In the genomic region with DNA sequence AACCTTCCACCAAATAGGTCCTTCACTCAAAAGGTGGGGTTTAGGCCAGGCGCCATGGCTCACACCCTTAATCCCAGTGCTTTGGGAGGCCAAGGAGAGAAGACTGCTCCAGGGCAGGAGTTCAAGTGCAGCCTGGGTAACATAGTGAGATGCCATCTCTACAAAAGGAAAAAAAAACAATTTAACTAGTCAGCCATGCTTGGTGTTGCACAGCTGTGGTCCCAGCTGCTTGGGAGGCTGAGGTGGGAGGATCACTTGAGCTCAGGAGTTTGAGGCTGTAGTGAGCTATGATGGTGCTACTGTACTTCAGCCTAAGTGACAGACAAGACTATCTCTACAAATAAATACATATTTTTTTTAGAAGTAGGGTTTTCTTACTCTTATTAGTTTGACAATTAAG, we compare ENCODE assay signal across 1 cellular context.
TF ChIP-seq lines count a peak whose summit lies in the region.

No MANE protein-coding gene starts in this region.

TF ChIP-seq in SK-N-SH, 30 proteins besides CTCF, POLR2A, EP300 and RAD21 (continued from another document):
- no peak for TF ChIP-seq YY1 (IDR thresholded peaks at IDR 0.05; ENCODE audit: low read depth)
- TF ChIP-seq, protein P1, sequence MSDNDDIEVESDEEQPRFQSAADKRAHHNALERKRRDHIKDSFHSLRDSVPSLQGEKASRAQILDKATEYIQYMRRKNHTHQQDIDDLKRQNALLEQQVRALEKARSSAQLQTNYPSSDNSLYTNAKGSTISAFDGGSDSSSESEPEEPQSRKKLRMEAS (IDR thresholded peaks at IDR 0.05; ENCODE audit: low read depth) = no peak; the same call in 1 of the 2 replicates
- TF ChIP-seq, protein P2, sequence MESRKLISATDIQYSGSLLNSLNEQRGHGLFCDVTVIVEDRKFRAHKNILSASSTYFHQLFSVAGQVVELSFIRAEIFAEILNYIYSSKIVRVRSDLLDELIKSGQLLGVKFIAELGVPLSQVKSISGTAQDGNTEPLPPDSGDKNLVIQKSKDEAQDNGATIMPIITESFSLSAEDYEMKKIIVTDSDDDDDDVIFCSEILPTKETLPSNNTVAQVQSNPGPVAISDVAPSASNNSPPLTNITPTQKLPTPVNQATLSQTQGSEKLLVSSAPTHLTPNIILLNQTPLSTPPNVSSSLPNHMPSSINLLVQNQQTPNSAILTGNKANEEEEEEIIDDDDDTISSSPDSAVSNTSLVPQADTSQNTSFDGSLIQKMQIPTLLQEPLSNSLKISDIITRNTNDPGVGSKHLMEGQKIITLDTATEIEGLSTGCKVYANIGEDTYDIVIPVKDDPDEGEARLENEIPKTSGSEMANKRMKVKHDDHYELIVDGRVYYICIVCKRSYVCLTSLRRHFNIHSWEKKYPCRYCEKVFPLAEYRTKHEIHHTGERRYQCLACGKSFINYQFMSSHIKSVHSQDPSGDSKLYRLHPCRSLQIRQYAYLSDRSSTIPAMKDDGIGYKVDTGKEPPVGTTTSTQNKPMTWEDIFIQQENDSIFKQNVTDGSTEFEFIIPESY (IDR thresholded peaks at IDR 0.05; ENCODE audit: borderline replicate concordance, low read depth) = no peak
- no peak for TF ChIP-seq TEAD4 (IDR thresholded peaks at IDR 0.05; ENCODE audit: borderline replicate concordance, insufficient read depth)
- no peak for TF ChIP-seq FOXM1 (IDR thresholded peaks at IDR 0.05; ENCODE audit: low read depth)
- no peak for TF ChIP-seq NFIC (IDR thresholded peaks at IDR 0.05; ENCODE audit: borderline replicate concordance)
